Comparison of ENCODE assay signal across 12 cellular contexts in genomic region chr21:36700295-36700960, GRCh38. TPM values are rescaled to one million over a fixed set of nuclear protein-coding genes. Genes with fewer than 3 reads are reported as not detected.
A peak's percentile ranks its signal among the peaks of the same experiment; 100 is the strongest.
DNase-seq lines count a peak whose midpoint lies in the region; ATAC-seq and TF ChIP-seq lines count a peak whose summit lies in the region.
"Had no signal": no experiment of that assay in that cellular context is flagged by ENCODE, and none has a peak within 500 bp of the region (broad histone marks: within the 10 kb centered on the region; RNA-seq: fewer than 3 reads in every experiment).

No MANE protein-coding gene starts in this region.

- H3K79me2 ChIP-seq in mesendoderm (ENCODE audit: control insufficient read depth, insufficient read depth, low read length): no peaks in the 10 kb centered on the region

- no peak overlapping the region for H4K8ac ChIP-seq in mesendoderm (ENCODE audit: low read depth, low read length)

- no peak overlapping the region for H2BK5ac ChIP-seq in mesendoderm (ENCODE audit: low read length)

- H3K4me3 Mint-ChIP-seq in activated naive CD8-positive, alpha-beta T cell treated with anti-CD3 and anti-CD28 coated beads for 36 hours: peak overlapping the region; percentile 74
- H3K4me3 Mint-ChIP-seq in type B pancreatic cell: peak overlapping the region; percentile 82

- peak overlapping the region; percentile 27 for H3K4me3 ChIP-seq in right cardiac atrium (ENCODE audit: low read length)
- H3K4me3 ChIP-seq in mesendoderm (ENCODE audit: low read length): no peak overlapping the region
- no peak overlapping the region for H3K4me3 ChIP-seq in thyroid gland (replicated peaks in 1 of 3)
- H3K4me3 ChIP-seq: SK-N-MC had no signal

- no peak overlapping the region for H4K5ac ChIP-seq in mesendoderm (ENCODE audit: low read length)

- TF ChIP-seq CTCF in type B pancreatic cell (conservative IDR thresholded peaks at IDR 0.05) (no peak), thyroid gland (IDR thresholded peaks at IDR 0.05) (no peak)

- peaks cover 25% of the 10 kb centered on the region for H3K4me1 Mint-ChIP-seq in activated naive CD8-positive, alpha-beta T cell treated with anti-CD3 and anti-CD28 coated beads for 36 hours
- peaks cover 12% of the 10 kb centered on the region for H3K4me1 Mint-ChIP-seq in type B pancreatic cell (ENCODE audit: unreplicated experiment)

- no peak overlapping the region for H2AK5ac ChIP-seq in mesendoderm (ENCODE audit: low read length)

- H3K79me1 ChIP-seq in mesendoderm (ENCODE audit: low read length): no peaks in the 10 kb centered on the region

- H3K4ac ChIP-seq in mesendoderm (ENCODE audit: low read depth, low read length): no peak overlapping the region

- H3K56ac ChIP-seq in mesendoderm (ENCODE audit: low read length): no peak overlapping the region

- ATAC-seq in right cardiac atrium: no peak
- ATAC-seq in left ventricle myocardium superior: no peak

- no peak overlapping the region for H2BK120ac ChIP-seq in mesendoderm (ENCODE audit: low read depth, low read length)

- no peaks in the 10 kb centered on the region for H3K9me3 ChIP-seq in right cardiac atrium (ENCODE audit: control insufficient read depth, low read length)
- H3K9me3 ChIP-seq in thyroid gland: no peaks in the 10 kb centered on the region

- 6% methylated on average over 30 of the region's 30 CpGs for WGBS in right cardiac atrium
- WGBS in mesendoderm (ENCODE audit: extremely low coverage, insufficient coverage, low lambda C conversion rate): 100% methylated on average over 1 of the region's 30 CpGs
- WGBS in thyroid gland, 2 donors: 5 to 8% methylated on average over 18 to 21 of the region's 30 CpGs

- no peaks in the 10 kb centered on the region for H3K9me3 Mint-ChIP-seq in activated naive CD8-positive, alpha-beta T cell treated with anti-CD3 and anti-CD28 coated beads for 36 hours
- H3K9me3 Mint-ChIP-seq in type B pancreatic cell: no peaks in the 10 kb centered on the region

- H3K4me2 ChIP-seq in mesendoderm (ENCODE audit: low read length): no peak overlapping the region

- no peak overlapping the region for H3K27ac ChIP-seq in right cardiac atrium (ENCODE audit: low read length)
- no peak overlapping the region for H3K27ac ChIP-seq in mesendoderm (ENCODE audit: low read depth, low read length)
- H3K27ac ChIP-seq in thyroid gland: no peak overlapping the region
- H3K27ac ChIP-seq: SK-N-MC had no signal

- no peak overlapping the region for H3K23ac ChIP-seq in mesendoderm (ENCODE audit: low read length)

- no peaks in the 10 kb centered on the region for H3K36me3 ChIP-seq in mesendoderm (ENCODE audit: control insufficient read depth, insufficient read depth, low read length)
- H3K36me3 ChIP-seq in thyroid gland: no peaks in the 10 kb centered on the region

- H2BK15ac ChIP-seq in mesendoderm (replicated peaks; ENCODE audit: low read depth): no peak overlapping the region

- DNase-seq in right cardiac atrium: no peak
- DNase-seq in left ventricle myocardium superior: no peak
- DNase-seq in activated naive CD8-positive, alpha-beta T cell treated with anti-CD3 and anti-CD28 coated beads for 36 hours: no peak
- peak; percentile 23 for DNase-seq in mesendoderm
- no peak for DNase-seq in type B pancreatic cell (ENCODE audit: extremely low spot score, unreplicated experiment)
- DNase-seq in OCI-M2 (lab: John Stamatoyannopoulos, UW; ENCODE audit: unreplicated experiment): no peak
- no peak for DNase-seq in superior temporal gyrus (ENCODE audit: extremely low spot score)
- DNase-seq in thyroid gland: no peak
- DNase-seq: DMS79 treated with DMSO at 0.1 percent for 48 hours, KBM-7, midbrain had no signal

- intact Hi-C loops in right cardiac atrium (cut with DNase I): no loop called here
- intact Hi-C loops in left ventricle myocardium superior (cut with micrococcal nuclease): no loop called here
- intact Hi-C loops in thyroid gland (cut with DNase I): no loop called here

- H3K27me3 ChIP-seq in right cardiac atrium (ENCODE audit: control insufficient read depth, insufficient read depth) (no peaks in the 10 kb centered on the region), mesendoderm (ENCODE audit: insufficient read depth, low read length, poor library complexity) (peaks cover 95% of the 10 kb centered on the region), thyroid gland (peaks cover 67% of the 10 kb centered on the region)

- no peak overlapping the region for H3K27ac Mint-ChIP-seq in activated naive CD8-positive, alpha-beta T cell treated with anti-CD3 and anti-CD28 coated beads for 36 hours
- no peak overlapping the region for H3K27ac Mint-ChIP-seq in type B pancreatic cell

- no peaks in the 10 kb centered on the region for H3K36me3 Mint-ChIP-seq in activated naive CD8-positive, alpha-beta T cell treated with anti-CD3 and anti-CD28 coated beads for 36 hours
- peaks cover 4% of the 10 kb centered on the region for H3K36me3 Mint-ChIP-seq in type B pancreatic cell

- no peak overlapping the region for H3K18ac ChIP-seq in mesendoderm (ENCODE audit: low read length)

- peaks cover 4% of the 10 kb centered on the region for H3K4me1 ChIP-seq in right cardiac atrium (ENCODE audit: control insufficient read depth, insufficient read depth, low read length)
- H3K4me1 ChIP-seq in mesendoderm (ENCODE audit: control insufficient read depth, low read depth, low read length): no peaks in the 10 kb centered on the region
- peaks cover 38 to 51% of the 10 kb centered on the region in 2 donors for H3K4me1 ChIP-seq in thyroid gland

- H3K9ac ChIP-seq in mesendoderm (ENCODE audit: low read length): no peak overlapping the region

- H3K27me3 Mint-ChIP-seq in activated naive CD8-positive, alpha-beta T cell treated with anti-CD3 and anti-CD28 coated beads for 36 hours: peaks cover 85% of the 10 kb centered on the region
- peaks cover 85% of the 10 kb centered on the region for H3K27me3 Mint-ChIP-seq in type B pancreatic cell

- no peak for TF ChIP-seq POLR2A in thyroid gland (IDR thresholded peaks at IDR 0.05)

RNA-seq across cellular contexts. Expression of gene SIM2, which starts 1.5 kb away (rescaled TPM):
- total RNA-seq in right cardiac atrium (not detected), left ventricle myocardium superior (not detected), type B pancreatic cell (ENCODE audit: low replicate concordance) (0.50 and 14.8 TPM in 2 replicates), thyroid gland (not detected)
- polyA plus RNA-seq in right cardiac atrium: not detected
- total RNA-seq in activated naive CD8-positive, alpha-beta T cell treated with anti-CD3 and anti-CD28 coated beads for 36 hours: not detected
- polyA plus RNA-seq in mesendoderm (2013, experiment 1 of 2): 0.04 TPM
- polyA plus RNA-seq in mesendoderm (2013, experiment 2 of 2): 0.01 TPM
